In the genomic region with DNA sequence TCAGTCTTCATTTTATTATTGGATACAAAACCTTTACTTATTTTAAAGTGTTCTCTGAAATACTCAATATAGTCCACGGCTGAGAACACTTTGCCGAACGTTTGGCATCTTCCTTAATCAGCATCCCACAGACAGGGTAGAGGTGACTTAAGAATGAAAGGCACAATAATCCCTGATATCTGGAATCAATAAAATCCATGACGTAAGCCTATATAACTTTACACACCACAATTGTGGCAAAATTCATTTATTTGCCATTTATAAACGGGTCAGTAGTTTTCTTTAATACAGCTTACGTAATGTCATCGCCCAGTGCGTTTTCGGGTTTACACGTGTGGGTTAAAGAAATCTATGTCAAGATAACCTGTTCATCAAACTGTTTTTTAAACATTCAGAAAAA, we compare ENCODE assay signal across 8 cellular contexts. TPM values are rescaled to one million over a fixed set of nuclear protein-coding genes. Genes with fewer than 3 reads are reported as not detected.
DNase-seq lines count a peak whose midpoint lies in the region; ATAC-seq and TF ChIP-seq lines count a peak whose summit lies in the region.

No MANE protein-coding gene starts in this region.

- peak overlapping the region; percentile 80 for H3K27ac Mint-ChIP-seq in T-helper 1 cell treated with Interleukin-12 subunit alpha and Interleukin-12 subunit beta and Interleukin-4 antibody, amounts not matched to agents 30 μg/mL and 1 μg/mL, for 36 hours
- H3K27ac Mint-ChIP-seq in activated T-helper 2 cell treated with anti-CD3 and anti-CD28 coated beads, Interferon-gamma antibody, Interleukin-2, Interleukin-4, amounts not matched to agents 10 μg/mL and 5 μg/mL and 100 μg/mL, durations not matched to agents 14 hours and 24 hours and 36 hours: peak overlapping the region; percentile 82

- H3K27me3 Mint-ChIP-seq in T-helper 1 cell treated with Interleukin-12 subunit alpha and Interleukin-12 subunit beta and Interleukin-4 antibody, amounts not matched to agents 30 μg/mL and 1 μg/mL, for 36 hours (ENCODE audit: low read depth): no peaks in the 10 kb centered on the region
- H3K27me3 Mint-ChIP-seq in activated T-helper 2 cell treated with anti-CD3 and anti-CD28 coated beads, Interferon-gamma antibody, Interleukin-2, Interleukin-4, amounts not matched to agents 10 μg/mL and 5 μg/mL and 100 μg/mL, durations not matched to agents 14 hours and 24 hours and 36 hours (ENCODE audit: low read depth): no peaks in the 10 kb centered on the region

- peak overlapping the region; percentile 83 for H3K4me3 ChIP-seq in suprapubic skin

- peaks cover 33% of the 10 kb centered on the region for H3K36me3 Mint-ChIP-seq in T-helper 1 cell treated with Interleukin-12 subunit alpha and Interleukin-12 subunit beta and Interleukin-4 antibody, amounts not matched to agents 30 μg/mL and 1 μg/mL, for 36 hours (ENCODE audit: low read depth)
- peaks cover 26% of the 10 kb centered on the region for H3K36me3 Mint-ChIP-seq in activated T-helper 2 cell treated with anti-CD3 and anti-CD28 coated beads, Interferon-gamma antibody, Interleukin-2, Interleukin-4, amounts not matched to agents 10 μg/mL and 5 μg/mL and 100 μg/mL, durations not matched to agents 14 hours and 24 hours and 36 hours (ENCODE audit: low read depth)

- no peaks in the 10 kb centered on the region for H3K9me3 ChIP-seq in suprapubic skin

- intact Hi-C loops in activated T-helper 2 cell treated with anti-CD3 and anti-CD28 coated beads, Interferon-gamma antibody, Interleukin-2, Interleukin-4, amounts not matched to agents 10 μg/mL and 5 μg/mL and 100 μg/mL, durations not matched to agents 14 hours and 24 hours and 36 hours (cut with micrococcal nuclease): loop anchor here (2.0 to 10.0 kb wide), 3 partner anchors 37 to 265 kb away; no protein-coding TSS in a partner anchor

- no peak for TF ChIP-seq EP300 in suprapubic skin (IDR thresholded peaks at IDR 0.05)

- peaks cover 6% of the 10 kb centered on the region for H3K9me3 Mint-ChIP-seq in T-helper 1 cell treated with Interleukin-12 subunit alpha and Interleukin-12 subunit beta and Interleukin-4 antibody, amounts not matched to agents 30 μg/mL and 1 μg/mL, for 36 hours
- no peaks in the 10 kb centered on the region for H3K9me3 Mint-ChIP-seq in activated T-helper 2 cell treated with anti-CD3 and anti-CD28 coated beads, Interferon-gamma antibody, Interleukin-2, Interleukin-4, amounts not matched to agents 10 μg/mL and 5 μg/mL and 100 μg/mL, durations not matched to agents 14 hours and 24 hours and 36 hours

- peak overlapping the region; percentile 52 for H3K27ac ChIP-seq in layer of hippocampus (ENCODE audit: low read depth, low read length)
- peak overlapping the region; percentile 83 for H3K27ac ChIP-seq in suprapubic skin

- peak overlapping the region; percentile 79 for H3K4me3 Mint-ChIP-seq in T-helper 1 cell treated with Interleukin-12 subunit alpha and Interleukin-12 subunit beta and Interleukin-4 antibody, amounts not matched to agents 30 μg/mL and 1 μg/mL, for 36 hours
- peak overlapping the region; percentile 84 for H3K4me3 Mint-ChIP-seq in activated T-helper 2 cell treated with anti-CD3 and anti-CD28 coated beads, Interferon-gamma antibody, Interleukin-2, Interleukin-4, amounts not matched to agents 10 μg/mL and 5 μg/mL and 100 μg/mL, durations not matched to agents 14 hours and 24 hours and 36 hours (ENCODE audit: low read depth)

- H3K4me1 Mint-ChIP-seq in T-helper 1 cell treated with Interleukin-12 subunit alpha and Interleukin-12 subunit beta and Interleukin-4 antibody, amounts not matched to agents 30 μg/mL and 1 μg/mL, for 36 hours (ENCODE audit: low read depth): peaks cover 69% of the 10 kb centered on the region
- H3K4me1 Mint-ChIP-seq in activated T-helper 2 cell treated with anti-CD3 and anti-CD28 coated beads, Interferon-gamma antibody, Interleukin-2, Interleukin-4, amounts not matched to agents 10 μg/mL and 5 μg/mL and 100 μg/mL, durations not matched to agents 14 hours and 24 hours and 36 hours (ENCODE audit: low read depth): peaks cover 75% of the 10 kb centered on the region

- TF ChIP-seq POLR2A in suprapubic skin (IDR thresholded peaks at IDR 0.05): no peak

- H3K27me3 ChIP-seq in layer of hippocampus (ENCODE audit: control insufficient read depth, insufficient read depth, low read length) (no peaks in the 10 kb centered on the region), suprapubic skin (no peaks in the 10 kb centered on the region)

- H3K36me3 ChIP-seq in suprapubic skin: no peaks in the 10 kb centered on the region

- DNase-seq in T-helper 1 cell: no peak
- no peak for DNase-seq in activated T-helper 2 cell treated with anti-CD3 and anti-CD28 coated beads, Interferon-gamma antibody, Interleukin-2, Interleukin-4, amounts not matched to agents 10 μg/mL and 5 μg/mL and 100 μg/mL, durations not matched to agents 14 hours and 24 hours and 36 hours (ENCODE audit: low spot score)
- no peak for DNase-seq in suprapubic skin (ENCODE audit: low spot score in 2 of 2)

- no peak for TF ChIP-seq CTCF in suprapubic skin (IDR thresholded peaks at IDR 0.05)

- peaks cover 45% of the 10 kb centered on the region for H3K4me1 ChIP-seq in suprapubic skin

- 33% methylated on average over 10 of the region's 10 CpGs for WGBS in suprapubic skin

- ATAC-seq in HG03025 (IDR thresholded peaks at IDR 0.05; ENCODE audit: low FRiP score, unreplicated experiment) (no peak), GM19397 (IDR thresholded peaks at IDR 0.05; ENCODE audit: unreplicated experiment) (no peak), HG03469 (IDR thresholded peaks at IDR 0.05; ENCODE audit: unreplicated experiment) (no peak)

RNA-seq across cellular contexts. Expression of a gene that starts 1.3 kb away (rescaled TPM):
- 42.0 and 44.6 TPM in 2 replicates for total RNA-seq in activated T-helper 2 cell treated with anti-CD3 and anti-CD28 coated beads, Interferon-gamma antibody, Interleukin-2, Interleukin-4, amounts not matched to agents 10 μg/mL and 5 μg/mL and 100 μg/mL, durations not matched to agents 14 hours and 24 hours and 36 hours
- 10 to 100 TPM in 3 of 4 donors, 1 to 10 TPM in 1; 6.4 to 13.8 (median 11.7) TPM for total RNA-seq in suprapubic skin
